Comparison of ENCODE assay signal across 33 cellular contexts in the genomic region with DNA sequence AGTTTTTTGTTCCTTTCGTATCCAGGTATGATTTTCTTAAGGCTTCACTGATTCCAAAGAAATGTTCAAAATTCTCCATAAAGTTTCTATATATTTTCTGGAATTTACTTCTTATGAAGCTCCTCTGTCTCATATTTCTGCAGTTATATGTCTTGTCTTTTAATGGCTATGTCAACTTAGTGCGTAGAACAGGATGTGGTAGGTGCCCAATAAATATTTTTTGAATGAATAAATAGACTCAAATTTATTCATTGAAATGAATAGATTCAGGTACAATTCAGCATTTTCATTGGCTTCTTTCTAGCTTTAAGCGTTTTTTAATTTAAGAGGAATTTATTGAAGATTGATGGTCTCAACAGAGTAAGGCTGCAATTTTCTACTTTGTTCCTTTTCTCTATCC.
"Had no signal": no experiment of that assay in that cellular context is flagged by ENCODE, and none has a peak within 500 bp of the region (broad histone marks: within the 10 kb centered on the region; RNA-seq: fewer than 3 reads in every experiment).

No MANE protein-coding gene starts in this region.

- H3K4me1 ChIP-seq: ascending aorta, breast epithelium, foreskin keratinocyte, gastrocnemius medialis, heart left ventricle had no signal

- H3K4me3 Mint-ChIP-seq: activated B cell treated with CpG ODN at 0.5 μM for 24 hours; activated CD4-positive, alpha-beta memory T cell treated with anti-CD3 and anti-CD28 coated beads, Interleukin-2, amount 10 ng/mL, durations not matched to agents 7 days and 5 days; activated naive CD4-positive, alpha-beta T cell treated with anti-CD3 and anti-CD28 coated beads, Interleukin-2, amount 10 ng/mL, durations not matched to agents 7 days and 5 days; activated naive CD8-positive, alpha-beta T cell treated with anti-CD3 and anti-CD28 coated beads, Interleukin-2, amount 10 ng/mL, durations not matched to agents 7 days and 5 days; activated T-cell treated with anti-CD3 and anti-CD28 coated beads, Interleukin-2, amount 50 U/mL, for 24 hours; activated T-cell treated with anti-CD3 and anti-CD28 coated beads, Interleukin-2, amount 50 U/mL, for 72 hours; brain; dendritic cell treated with granulocyte-macrophage colony-stimulating factor and Interleukin-4, amounts not matched to agents 40 ng/mL and 50 ng/mL, for 4 days; effector memory CD8-positive, alpha-beta T cell; T-helper 17 cell; T-helper 2 cell treated with Interferon-gamma antibody and Interleukin-4, amounts not matched to agents 5 μg/mL and 100 μg/mL, for 36 hours had no signal

- H3K27ac ChIP-seq: ascending aorta, breast epithelium, cardiac muscle cell, coronary artery, dorsolateral prefrontal cortex, esophagus muscularis mucosa, foreskin keratinocyte, gastrocnemius medialis, heart left ventricle, WERI-Rb-1 had no signal

- H3K4me3 ChIP-seq: ascending aorta, breast epithelium, cardiac muscle cell, coronary artery, dorsolateral prefrontal cortex, esophagus muscularis mucosa, gastrocnemius medialis, heart left ventricle had no signal

- ATAC-seq: activated CD4-positive, CD25-positive, alpha-beta regulatory T cell treated with anti-CD3 and anti-CD28 coated beads, Interleukin-2, amount 50 U/mL, for 24 hours; activated naive CD4-positive, alpha-beta T cell treated with anti-CD3 and anti-CD28 coated beads, Interleukin-2, amount 50 U/mL, for 72 hours; activated T-cell treated with anti-CD3 and anti-CD28 coated beads, Interleukin-2, amount 50 U/mL, for 72 hours; effector memory CD8-positive, alpha-beta T cell; foreskin keratinocyte; gastrocnemius medialis; T-helper 17 cell had no signal

- H3K27me3 Mint-ChIP-seq: activated B cell treated with CpG ODN at 0.5 μM for 24 hours; activated CD4-positive, alpha-beta memory T cell treated with anti-CD3 and anti-CD28 coated beads, Interleukin-2, amount 10 ng/mL, durations not matched to agents 7 days and 5 days; activated naive CD4-positive, alpha-beta T cell treated with anti-CD3 and anti-CD28 coated beads, Interleukin-2, amount 10 ng/mL, durations not matched to agents 7 days and 5 days; activated naive CD8-positive, alpha-beta T cell treated with anti-CD3 and anti-CD28 coated beads, Interleukin-2, amount 10 ng/mL, durations not matched to agents 7 days and 5 days; activated T-cell treated with anti-CD3 and anti-CD28 coated beads, Interleukin-2, amount 50 U/mL, for 24 hours; dendritic cell treated with granulocyte-macrophage colony-stimulating factor and Interleukin-4, amounts not matched to agents 40 ng/mL and 50 ng/mL, for 4 days; effector memory CD8-positive, alpha-beta T cell; T-helper 17 cell had no signal

- H3K36me3 Mint-ChIP-seq: activated naive CD4-positive, alpha-beta T cell treated with anti-CD3 and anti-CD28 coated beads, Interleukin-2, amount 10 ng/mL, durations not matched to agents 7 days and 5 days; activated naive CD8-positive, alpha-beta T cell treated with anti-CD3 and anti-CD28 coated beads, Interleukin-2, amount 10 ng/mL, durations not matched to agents 7 days and 5 days; brain had no signal

- H3K4me1 Mint-ChIP-seq: activated B cell treated with CpG ODN at 0.5 μM for 24 hours; activated CD4-positive, alpha-beta memory T cell treated with anti-CD3 and anti-CD28 coated beads, Interleukin-2, amount 10 ng/mL, durations not matched to agents 7 days and 5 days; activated naive CD4-positive, alpha-beta T cell treated with anti-CD3 and anti-CD28 coated beads, Interleukin-2, amount 10 ng/mL, durations not matched to agents 7 days and 5 days; activated naive CD8-positive, alpha-beta T cell treated with anti-CD3 and anti-CD28 coated beads, Interleukin-2, amount 10 ng/mL, durations not matched to agents 7 days and 5 days; brain; T-helper 17 cell had no signal

- H3K9me3 ChIP-seq: esophagus muscularis mucosa, gastrocnemius medialis had no signal

- H3K36me3 ChIP-seq: ascending aorta, breast epithelium, cardiac muscle cell, esophagus muscularis mucosa, gastrocnemius medialis, heart left ventricle, WERI-Rb-1 had no signal

- H3K27ac Mint-ChIP-seq: activated B cell treated with CpG ODN at 0.5 μM for 24 hours; activated CD4-positive, alpha-beta memory T cell treated with anti-CD3 and anti-CD28 coated beads, Interleukin-2, amount 10 ng/mL, durations not matched to agents 7 days and 5 days; activated naive CD4-positive, alpha-beta T cell treated with anti-CD3 and anti-CD28 coated beads, Interleukin-2, amount 10 ng/mL, durations not matched to agents 7 days and 5 days; activated naive CD4-positive, alpha-beta T cell treated with anti-CD3 and anti-CD28 coated beads, Interleukin-2, amount 50 U/mL, for 72 hours; activated naive CD8-positive, alpha-beta T cell treated with anti-CD3 and anti-CD28 coated beads, Interleukin-2, amount 10 ng/mL, durations not matched to agents 7 days and 5 days; activated T-cell treated with anti-CD3 and anti-CD28 coated beads, Interleukin-2, amount 50 U/mL, for 24 hours; activated T-cell treated with anti-CD3 and anti-CD28 coated beads, Interleukin-2, amount 50 U/mL, for 72 hours; dendritic cell treated with granulocyte-macrophage colony-stimulating factor and Interleukin-4, amounts not matched to agents 40 ng/mL and 50 ng/mL, for 4 days; effector memory CD8-positive, alpha-beta T cell; T-helper 17 cell; T-helper 2 cell treated with Interferon-gamma antibody and Interleukin-4, amounts not matched to agents 5 μg/mL and 100 μg/mL, for 36 hours had no signal

- H3K27me3 ChIP-seq: ascending aorta, breast epithelium, cardiac muscle cell, dorsolateral prefrontal cortex, esophagus muscularis mucosa, foreskin keratinocyte, gastrocnemius medialis, heart left ventricle had no signal

- H3K9me3 Mint-ChIP-seq: T-helper 2 cell treated with Interferon-gamma antibody and Interleukin-4, amounts not matched to agents 5 μg/mL and 100 μg/mL, for 36 hours had no signal

- DNase-seq: activated B cell treated with CpG ODN at 0.5 μM for 24 hours; activated CD4-positive, alpha-beta memory T cell treated with anti-CD3 and anti-CD28 coated beads, Interleukin-2, amount 10 ng/mL, durations not matched to agents 7 days and 5 days; activated CD4-positive, alpha-beta T cell treated with anti-CD3 and anti-CD28 coated beads for 48 hours; activated CD4-positive, alpha-beta T cell treated with anti-CD3 and anti-CD28 coated beads, Interleukin-2, amount 50 U/mL, for 4 hours; activated CD8-positive, alpha-beta memory T cell treated with anti-CD3 and anti-CD28 coated beads, Interleukin-2, amount 50 U/mL, for 48 hours; activated gamma-delta T cell; activated naive CD4-positive, alpha-beta T cell; activated naive CD4-positive, alpha-beta T cell treated with anti-CD3 and anti-CD28 coated beads, Interleukin-2, amount 10 ng/mL, durations not matched to agents 7 days and 5 days; activated naive CD8-positive, alpha-beta T cell treated with anti-CD3 and anti-CD28 coated beads, Interleukin-2, amount 10 ng/mL, durations not matched to agents 7 days and 5 days; activated T-cell treated with anti-CD3 and anti-CD28 coated beads for 4 hours; activated T-cell treated with anti-CD3 and anti-CD28 coated beads, Interleukin-2, amount 50 U/mL, for 24 hours; activated T-cell treated with anti-CD3 and anti-CD28 coated beads, Interleukin-2, amount 50 U/mL, for 72 hours; central memory CD4-positive, alpha-beta T cell; effector memory CD8-positive, alpha-beta T cell; erythroblast; foreskin keratinocyte; gastrocnemius medialis; glutamatergic neuron; heart left ventricle; T-helper 17 cell; T1000; WERI-Rb-1 had no signal
